Comparison of ENCODE assay signal across 8 cellular contexts in genomic region chr10:29590598-29591415, GRCh38. TPM values are rescaled to one million over a fixed set of nuclear protein-coding genes. Genes with fewer than 3 reads are reported as not detected.
A peak's percentile ranks its signal among the peaks of the same experiment; 100 is the strongest.
DNase-seq lines count a peak whose midpoint lies in the region; ATAC-seq and TF ChIP-seq lines count a peak whose summit lies in the region.

No MANE protein-coding gene starts in this region.

- peak overlapping the region; percentile 18 for H3K9ac ChIP-seq in iPS-18a (ENCODE audit: low read length)

- H3K4me1 ChIP-seq in iPS-18a (ENCODE audit: control insufficient read depth, low read depth, low read length) = peaks cover 25% of the 10 kb centered on the region
- H3K4me1 ChIP-seq in spleen = peaks cover 0 to 34% (median 12%) of the 10 kb centered on the region in 6 donors

- no peak for TF ChIP-seq POLR2A in spleen (IDR thresholded peaks at IDR 0.05)

- H3K27ac ChIP-seq in iPS-18a (ENCODE audit: low read length) (no peak overlapping the region), spleen (peak overlapping the region in 2 of 8 donors; percentile 48 to 58)

- peak; percentile 33 for DNase-seq in ACHN
- DNase-seq in GM06990 (ENCODE audit: extremely low read depth, insufficient read length) = no peak
- DNase-seq in NCI-H446 treated with DMSO at 0.1 percent for 48 hours (lab: John Stamatoyannopoulos, UW) = peak; percentile 40
- DNase-seq in astrocyte of the cerebellum (ENCODE audit: low read depth) = peak; percentile 75
- no peak for DNase-seq in spleen
- DNase-seq in amniotic stem cell (lab: John Stamatoyannopoulos, UW) = no peak

- ATAC-seq in GM19328 (IDR thresholded peaks at IDR 0.05; ENCODE audit: unreplicated experiment) = no peak

- H3K36me3 ChIP-seq in GM06990 (ENCODE audit: control insufficient read depth, insufficient read depth, low read length) (no peaks in the 10 kb centered on the region), iPS-18a (ENCODE audit: control insufficient read depth, low read depth, low read length) (no peaks in the 10 kb centered on the region), spleen (peaks cover 0 to 6% (median 0%) of the 10 kb centered on the region in 6 donors)

- in situ Hi-C loops in ACHN (cut with HindIII; ENCODE audit: low pct_ligation_motif_present, low pct_unique_long_range_greater_than_20kb, low sequenced_read_pairs) = no loop called here
- in situ Hi-C loops in astrocyte of the cerebellum (cut with HindIII; ENCODE audit: low sequenced_read_pairs) = loop anchor here (5.0 kb wide), 2 partner anchors 34 to 69 kb away; no protein-coding TSS in a partner anchor

- peak; percentile 85 for TF ChIP-seq CTCF in GM06990 (IDR thresholded peaks at IDR 0.05; ENCODE audit: insufficient read depth, low read length, poor library complexity, severe bottlenecking)
- TF ChIP-seq CTCF in astrocyte of the cerebellum (IDR thresholded peaks at IDR 0.05; ENCODE audit: low read depth, low read length, missing control alignments) = peak; percentile 81
- TF ChIP-seq CTCF in spleen (IDR thresholded peaks at IDR 0.05 in 8 of 11, conservative IDR thresholded peaks at IDR 0.05 in 3 of 11) = peak; percentile 53 to 89 (median 85)

- H3K27me3 ChIP-seq in GM06990 (replicated peaks; ENCODE audit: control insufficient read depth, insufficient read depth, low read length) (no peaks in the 10 kb centered on the region; the same call in 1 of the 2 replicates), iPS-18a (ENCODE audit: control insufficient read depth, insufficient read depth, low read length) (no peaks in the 10 kb centered on the region), spleen (replicated peaks in 1 of 7) (peaks cover 0 to 7% (median 0%) of the 10 kb centered on the region in 7 donors)

- intact Hi-C loops in spleen (cut with DNase I; ENCODE audit: low total_unique reads) = no loop called here

- H3K4me3 ChIP-seq in GM06990 (replicated peaks; ENCODE audit: low read depth, low read length) (no peak overlapping the region), astrocyte of the cerebellum (ENCODE audit: low read depth, low read length) (no peak overlapping the region), iPS-18a (ENCODE audit: low read length) (peak overlapping the region; percentile 41), spleen (no peak overlapping the region)

- no peaks in the 10 kb centered on the region for H3K9me3 ChIP-seq in iPS-18a (ENCODE audit: control insufficient read depth, low read depth, low read length)
- H3K9me3 ChIP-seq in spleen = no peaks in the 10 kb centered on the region

- 35 to 45% (median 40%) methylated on average over 2 of the region's 2 CpGs for WGBS in spleen, 5 donors

RNA-seq across cellular contexts. Expression of gene SVIL, which starts 44.0 kb away (rescaled TPM):
- total RNA-seq in spleen = 10 to 100 TPM; 13.6 to 65.3 (median 24.3) TPM
- polyA plus RNA-seq in spleen = 1 to 10 TPM; 1.4 to 2.3 (median 1.6) TPM

Comparison
In these comparisons a context has a peak if more than half of its experiments do, and no peak if none do; other contexts are left out.
1. DNase-seq: peak in ACHN (single experiment), NCI-H446 treated with DMSO at 0.1 percent for 48 hours (single experiment) and astrocyte of the cerebellum (single experiment); none in GM06990 (single experiment), spleen (single experiment) and amniotic stem cell (single experiment).
2. Peak in every context shown above with its lines, with median percentiles within 50 percentile points of each other: CTCF ChIP-seq.